In the genomic region with DNA sequence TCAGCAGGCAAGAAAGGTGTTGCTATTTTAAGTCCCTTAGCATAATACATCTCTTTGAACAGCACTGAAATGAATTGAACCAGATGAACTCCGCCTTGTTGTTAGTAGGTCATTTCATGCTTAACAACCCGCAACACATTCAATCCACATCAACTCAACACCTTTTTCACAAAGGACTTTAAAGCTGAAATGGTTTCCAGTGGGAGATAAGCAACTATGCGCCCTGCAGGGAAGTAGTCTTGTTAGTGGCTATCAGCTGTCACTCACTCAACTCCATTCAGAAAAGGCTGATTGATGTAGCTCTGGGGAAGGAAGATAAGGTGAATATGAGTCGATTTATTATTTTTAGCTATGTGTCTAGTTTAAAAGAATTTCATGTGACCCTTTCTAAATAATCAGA, we compare ENCODE assay signal across 20 cellular contexts.
"Had no signal": no experiment of that assay in that cellular context is flagged by ENCODE, and none has a peak within 500 bp of the region (broad histone marks: within the 10 kb centered on the region; RNA-seq: fewer than 3 reads in every experiment).

No MANE protein-coding gene starts in this region.

- H3K4me1 ChIP-seq: adrenal gland had no signal

- H3K27ac Mint-ChIP-seq: activated naive CD4-positive, alpha-beta T cell treated with anti-CD3 and anti-CD28 coated beads, Interleukin-2, amount 50 U/mL, for 72 hours; T-cell; T-helper 2 cell treated with Interferon-gamma antibody and Interleukin-4, amounts not matched to agents 5 μg/mL and 100 μg/mL, for 36 hours; type B pancreatic cell had no signal

- H3K4me3 ChIP-seq: adrenal gland, lung, thoracic aorta had no signal

- H3K4me3 Mint-ChIP-seq: central memory CD8-positive, alpha-beta T cell; natural killer cell; T-cell; T-helper 2 cell treated with Interferon-gamma antibody and Interleukin-4, amounts not matched to agents 5 μg/mL and 100 μg/mL, for 36 hours; type B pancreatic cell had no signal

- ATAC-seq: activated naive CD4-positive, alpha-beta T cell treated with anti-CD3 and anti-CD28 coated beads, Interleukin-2, amount 50 U/mL, for 72 hours; esophagus mucosa; left colon; natural killer cell; T-cell had no signal

- DNase-seq: activated T-cell treated with anti-CD3 and anti-CD28 coated beads, Interleukin-2, amount 50 U/mL, for 1 hour; adrenal gland; effector memory CD4-positive, alpha-beta T cell; foreskin melanocyte; glutamatergic neuron; hypothalamus; islet precursor cell; left colon; natural killer cell; stimulated activated CD4-positive, alpha-beta T cell treated with anti-CD3 and anti-CD28 coated beads, Interleukin-2, amount 100 ng/mL, for 48 hours; stimulated activated naive CD4-positive, alpha-beta T cell treated with Interleukin-2 at 50 U/mL for 16 hours; T-cell; WERI-Rb-1 had no signal

- H3K27me3 ChIP-seq: adrenal gland had no signal

- H3K9me3 ChIP-seq: adrenal gland, thoracic aorta had no signal

- H3K36me3 ChIP-seq: adrenal gland, thoracic aorta had no signal

- H3K27ac ChIP-seq: adrenal gland, thoracic aorta, WERI-Rb-1 had no signal

- H3K27me3 Mint-ChIP-seq: central memory CD8-positive, alpha-beta T cell; T-cell had no signal

- H3K9me3 Mint-ChIP-seq: activated naive CD4-positive, alpha-beta T cell treated with anti-CD3 and anti-CD28 coated beads, Interleukin-2, amount 50 U/mL, for 72 hours; central memory CD8-positive, alpha-beta T cell; natural killer cell; T-cell; T-helper 2 cell treated with Interferon-gamma antibody and Interleukin-4, amounts not matched to agents 5 μg/mL and 100 μg/mL, for 36 hours; type B pancreatic cell had no signal
